Comparison of ENCODE assay signal across 8 cellular contexts in genomic region chr4:53376900-53377299, GRCh38. TPM values are rescaled to one million over a fixed set of nuclear protein-coding genes. Genes with fewer than 3 reads are reported as not detected.
DNase-seq lines count a peak whose midpoint lies in the region; TF ChIP-seq lines count a peak whose summit lies in the region.

No MANE protein-coding gene starts in this region.

- no peak overlapping the region for H2BK5ac ChIP-seq in neuronal stem cell (ENCODE audit: low read length)

- peak overlapping the region; percentile 99 for H2AFZ ChIP-seq in neuronal stem cell (ENCODE audit: low read length)

- H4K8ac ChIP-seq in neuronal stem cell (ENCODE audit: low read depth, low read length), result no peak overlapping the region

- no peaks in the 10 kb centered on the region for H3F3A ChIP-seq in DOHH2 (ENCODE audit: control insufficient read depth, insufficient read depth)

- no peak overlapping the region for H2BK120ac ChIP-seq in neuronal stem cell (ENCODE audit: low read depth, low read length)

- CTCF ChIA-PET in GM10248 (lab: Yijun Ruan, JAX), result interaction anchor here (1.9 kb wide), 1 partner anchor 10 kb away, joined by 5 read pairs; no protein-coding TSS in a partner anchor

- H3K9me2 ChIP-seq in DOHH2 (replicated peaks; ENCODE audit: control insufficient read depth, low read length), result no peaks in the 10 kb centered on the region

- peaks cover 4% of the 10 kb centered on the region for H3K79me1 ChIP-seq in neuronal stem cell (ENCODE audit: low read depth, low read length)

- WGBS in neuronal stem cell (ENCODE audit: extremely low coverage in 2 of 2, insufficient read length in 2 of 2, insufficient replicate concordance in 1 of 2), 2 donors, result no CpG with 5 or more reads among the region's 5 CpGs

- no peak overlapping the region for H4K91ac ChIP-seq in neuronal stem cell (ENCODE audit: low read depth, low read length, poor library complexity)

- H3K4me3 ChIP-seq in DOHH2 (ENCODE audit: low read length) (peak overlapping the region; percentile 96), NB4 (ENCODE audit: low read depth, low read length) (peak overlapping the region; percentile 94), duodenal mucosa (ENCODE audit: low read depth in 1 of 2, low read length in 2 of 2) (peak overlapping the region; percentile 90 to 92), neuronal stem cell (ENCODE audit: low read length in 2 of 2) (peak overlapping the region in 1 of 2 donors; percentile 80)

- no peak overlapping the region for H3K4ac ChIP-seq in neuronal stem cell (ENCODE audit: low read length)

- H3K18ac ChIP-seq in neuronal stem cell (ENCODE audit: low read length), result no peak overlapping the region

- H3K9ac ChIP-seq in duodenal mucosa (ENCODE audit: low read depth in 1 of 2, low read length in 2 of 2) (peak overlapping the region in 1 of 2 donors; percentile 30), neuronal stem cell (ENCODE audit: low read depth, low read length, poor library complexity) (no peak overlapping the region)

- H3K9me3 ChIP-seq in DOHH2 (ENCODE audit: control insufficient read depth, insufficient read depth, low read length) (no peaks in the 10 kb centered on the region), duodenal mucosa (ENCODE audit: control insufficient read depth in 1 of 2, low read length in 2 of 2) (no peaks in the 10 kb centered on the region), neuronal stem cell (replicated peaks in 1 of 2; ENCODE audit: control insufficient read depth in 2 of 2, insufficient read depth in 1 of 2, low read depth in 1 of 2, low read length in 2 of 2) (no peaks in the 10 kb centered on the region)

- TF ChIP-seq POLR2A in NB4 (IDR thresholded peaks at IDR 0.05; ENCODE audit: extremely low read depth, insufficient read length), result no peak

- H2BK12ac ChIP-seq in neuronal stem cell (ENCODE audit: low read length), result no peak overlapping the region

- peaks cover 45% of the 10 kb centered on the region for H3K79me2 ChIP-seq in DOHH2 (ENCODE audit: control insufficient read depth, low read length)

- TF ChIP-seq CTCF in DOHH2 (IDR thresholded peaks at IDR 0.05; ENCODE audit: low read depth, low read length, poor library complexity, severe bottlenecking), result no peak
- no peak for TF ChIP-seq CTCF in NB4 (IDR thresholded peaks at IDR 0.05; ENCODE audit: low read depth, low read length)
- TF ChIP-seq CTCF in GM10248 (IDR thresholded peaks at IDR 0.05; ENCODE audit: control extremely low read depth, extremely low read depth, low read depth, missing control alignments), result no peak

- H3K36me3 ChIP-seq in DOHH2 (ENCODE audit: control insufficient read depth, low read length) (peaks cover 42% of the 10 kb centered on the region), duodenal mucosa (ENCODE audit: control insufficient read depth in 1 of 2, insufficient read depth in 2 of 2, low read length in 2 of 2) (no peaks in the 10 kb centered on the region), neuronal stem cell (replicated peaks in 1 of 2; ENCODE audit: control insufficient read depth in 2 of 2, insufficient read depth in 2 of 2, low read length in 2 of 2) (peaks cover 0 to 24% of the 10 kb centered on the region in 2 donors)

- H3K27ac ChIP-seq in DOHH2 (ENCODE audit: low read depth, low read length) (peak overlapping the region; percentile 51), duodenal mucosa (ENCODE audit: low read depth, low read length) (no peak overlapping the region), neuronal stem cell (replicated peaks; ENCODE audit: low read length) (no peak overlapping the region)

- H3K23ac ChIP-seq in neuronal stem cell (ENCODE audit: low read depth, low read length, poor library complexity), result no peak overlapping the region

- H4K20me1 ChIP-seq in DOHH2 (ENCODE audit: control insufficient read depth, insufficient read depth, low read depth, low read length), result peaks cover 21% of the 10 kb centered on the region

- H2BK15ac ChIP-seq in neuronal stem cell (ENCODE audit: low read length), result no peak overlapping the region

- no peaks in the 10 kb centered on the region for H3K27me3 ChIP-seq in DOHH2 (ENCODE audit: control insufficient read depth, low read length)
- no peaks in the 10 kb centered on the region for H3K27me3 ChIP-seq in duodenal mucosa (ENCODE audit: control insufficient read depth in 1 of 2, insufficient read depth in 2 of 2, low read length in 2 of 2)
- H3K27me3 ChIP-seq in neuronal stem cell (ENCODE audit: control insufficient read depth in 3 of 3, insufficient read depth in 3 of 3, low read depth in 1 of 3, low read length in 3 of 3), result peaks cover 0 to 18% (median 0%) of the 10 kb centered on the region in 3 experiments

- POLR2A ChIA-PET in GM10248 (lab: Yijun Ruan, JAX), result interaction anchor here (0.6 to 1.2 kb wide), 2 partner anchors 12 to 43 kb away, joined by 4 to 5 read pairs; partner anchors contain the start of gene SCFD2

- H2AK5ac ChIP-seq in neuronal stem cell (ENCODE audit: low read depth, low read length), result no peak overlapping the region

- H3K4me2 ChIP-seq in DOHH2 (ENCODE audit: low read length) (peak overlapping the region; percentile 91), neuronal stem cell (ENCODE audit: insufficient read depth, low read length, poor library complexity, severe bottlenecking) (peak overlapping the region; percentile 62)

- H3K14ac ChIP-seq in neuronal stem cell (ENCODE audit: low read length), result no peak overlapping the region

- peak; percentile 11 for DNase-seq in NB4 (ENCODE audit: low read depth)
- no peak for DNase-seq in neuronal stem cell (ENCODE audit: low spot score)
- DNase-seq in GM10248 (ENCODE audit: extremely low spot score), result no peak
- no peak for DNase-seq in middle frontal gyrus (ENCODE audit: extremely low spot score, low spot score)
- DNase-seq in activated CD4-positive, alpha-beta T cell treated with anti-CD3 and anti-CD28 coated beads for 1 hour, result no peak
- no peak for DNase-seq in activated CD4-positive, alpha-beta T cell treated with anti-CD3 and anti-CD28 coated beads for 4 hours

- H3K4me1 ChIP-seq in DOHH2 (ENCODE audit: control insufficient read depth, low read length), result peaks cover 25% of the 10 kb centered on the region
- H3K4me1 ChIP-seq in duodenal mucosa (ENCODE audit: control insufficient read depth in 1 of 2, insufficient read depth in 2 of 2, low read length in 2 of 2), result peaks cover 24 to 31% of the 10 kb centered on the region in 2 donors
- peaks cover 2 to 4% of the 10 kb centered on the region in 2 donors for H3K4me1 ChIP-seq in neuronal stem cell (ENCODE audit: control insufficient read depth in 2 of 2, insufficient read depth in 1 of 2, low read depth in 1 of 2, low read length in 2 of 2)

RNA-seq across cellular contexts. Expression of gene FIP1L1, which starts 0.5 kb away (rescaled TPM):
- 93.4 TPM for polyA plus RNA-seq in neuronal stem cell (2013, experiment 1 of 2)
- polyA plus RNA-seq in neuronal stem cell (2013, experiment 2 of 2), result 94.5 TPM

RNA-seq across cellular contexts. Expression of gene SCFD2, which starts 11.0 kb away (rescaled TPM):
- 3.2 TPM for polyA plus RNA-seq in neuronal stem cell (2013, experiment 1 of 2)
- 3.0 TPM for polyA plus RNA-seq in neuronal stem cell (2013, experiment 2 of 2)
